In the genomic region with DNA sequence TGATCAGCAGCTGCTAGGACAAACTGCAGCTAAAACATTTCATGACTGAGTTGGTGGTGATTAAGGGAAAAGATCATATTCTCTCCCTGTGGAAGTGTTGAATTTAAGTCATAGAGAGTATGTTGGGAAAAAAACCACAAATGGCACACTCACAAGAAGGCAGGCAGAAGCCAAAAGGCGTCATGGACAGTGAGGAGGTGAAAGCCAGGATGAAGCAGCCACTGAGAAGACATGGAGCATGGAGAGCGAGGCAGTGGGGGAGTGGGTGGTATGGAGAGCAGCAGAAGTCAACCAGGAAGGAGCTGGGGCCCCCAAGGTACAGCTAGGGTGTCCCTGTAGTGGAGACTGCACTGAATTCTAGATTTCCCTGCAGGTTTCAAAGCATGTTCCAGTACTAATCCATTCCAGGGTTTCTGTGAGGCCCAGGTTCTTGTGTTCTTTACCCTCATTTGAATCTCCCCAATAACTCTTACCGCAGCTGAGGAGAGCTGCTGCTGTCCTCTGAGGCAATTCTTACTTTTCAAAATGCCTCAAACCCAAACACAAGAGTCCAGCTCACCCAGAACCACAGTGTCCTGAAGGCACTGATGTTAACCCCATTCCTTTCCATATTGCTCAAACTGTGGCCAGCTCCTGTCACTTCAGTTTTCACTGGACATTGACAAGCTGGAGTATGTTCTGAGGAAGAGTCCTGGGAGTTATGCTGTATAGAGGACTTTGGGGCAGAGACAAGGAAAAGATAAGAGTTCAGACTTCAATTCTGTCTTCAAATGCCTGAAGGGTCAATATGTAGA, we compare ENCODE assay signal across 8 cellular contexts.
DNase-seq lines count a peak whose midpoint lies in the region; ATAC-seq, FAIRE-seq and TF ChIP-seq lines count a peak whose summit lies in the region.

No MANE protein-coding gene starts in this region.

- H3K4me1 ChIP-seq in keratinocyte (ENCODE audit: control insufficient read depth, extremely low read depth, insufficient read depth, low read length), result peaks cover 10% of the 10 kb centered on the region
- H3K4me1 ChIP-seq in gastroesophageal sphincter, result no peaks in the 10 kb centered on the region

- H3K4me2 ChIP-seq in keratinocyte (ENCODE audit: control insufficient read depth, extremely low read depth, insufficient read depth, low read depth, low read length), result no peak overlapping the region

- 34 to 42% methylated on average over 3 of the region's 3 CpGs for WGBS in gastroesophageal sphincter (ENCODE audit: low coverage in 1 of 2), 2 donors

- no peaks in the 10 kb centered on the region for H3K9me3 ChIP-seq in keratinocyte (ENCODE audit: control insufficient read depth, low read depth, low read length)
- peaks cover 0 to 9% (median 0%) of the 10 kb centered on the region in 3 donors for H3K9me3 ChIP-seq in gastroesophageal sphincter

- no peak for ATAC-seq in gastroesophageal sphincter

- TF ChIP-seq POLR2A in gastroesophageal sphincter (IDR thresholded peaks at IDR 0.05), result no peak

- TF ChIP-seq EP300 in gastroesophageal sphincter (IDR thresholded peaks at IDR 0.05), result no peak

- TF ChIP-seq CTCF in keratinocyte (optimal IDR thresholded peaks at IDR 0.05 in 1 of 3, IDR thresholded peaks at IDR 0.05 in 1 of 3, conservative IDR thresholded peaks at IDR 0.05 in 1 of 3; ENCODE audit: extremely low read depth in 1 of 3, insufficient read depth in 2 of 3, low read length in 3 of 3) (no peak), gastroesophageal sphincter (IDR thresholded peaks at IDR 0.05) (no peak)

- peaks cover 4% of the 10 kb centered on the region for H3K27me3 ChIP-seq in keratinocyte (ENCODE audit: control insufficient read depth, extremely low read depth, insufficient read depth, low read length)
- peaks cover 30% of the 10 kb centered on the region for H3K27me3 ChIP-seq in gastroesophageal sphincter

- no peak overlapping the region for H3K27ac ChIP-seq in keratinocyte (ENCODE audit: control insufficient read depth, insufficient read depth, low read length)
- H3K27ac ChIP-seq in gastroesophageal sphincter, result no peak overlapping the region

- no peak overlapping the region for H3K9ac ChIP-seq in keratinocyte (ENCODE audit: control insufficient read depth, extremely low read depth, insufficient read depth, low read length)

- DNase-seq in GM18507 (ENCODE audit: extremely low spot score, insufficient read length, low read depth) (no peak), HCEC 1CT (peak; percentile 93), NCI-H187 (lab: John Stamatoyannopoulos, UW) (peak; percentile 43 to 84), keratinocyte (ENCODE audit: low read depth, low spot score) (no peak), Ammon's horn (ENCODE audit: low spot score) (no peak), NCI-H1105 (lab: John Stamatoyannopoulos, UW) (no peak)
- DNase-seq in stimulated activated naive CD4-positive, alpha-beta T cell treated with Interleukin-2 at 50 U/mL for 16 hours (lab: John Stamatoyannopoulos, UW), result no peak

- peak overlapping the region; percentile 43 for H2AFZ ChIP-seq in keratinocyte (ENCODE audit: control insufficient read depth, low read length)

- H3K79me2 ChIP-seq in keratinocyte (ENCODE audit: control insufficient read depth, insufficient read depth, low read length), result no peaks in the 10 kb centered on the region

- H3K9me1 ChIP-seq in keratinocyte (ENCODE audit: control insufficient read depth, extremely low read depth, insufficient read depth, low read length), result no peaks in the 10 kb centered on the region

- H3K36me3 ChIP-seq in keratinocyte (ENCODE audit: control insufficient read depth in 2 of 2, extremely low read depth in 1 of 2, insufficient read depth in 2 of 2, low read length in 2 of 2), result no peaks in the 10 kb centered on the region
- no peaks in the 10 kb centered on the region for H3K36me3 ChIP-seq in gastroesophageal sphincter

- H4K20me1 ChIP-seq in keratinocyte (ENCODE audit: control insufficient read depth, extremely low read depth, insufficient read depth, low read length), result no peaks in the 10 kb centered on the region

- dilution Hi-C loops in keratinocyte (cut with MboI; ENCODE audit: extremely low pct_ligation_motif_present, low sequenced_read_pairs), result no loop called here

- FAIRE-seq in GM18507 (lab: Jason Lieb, UNC), result peak; percentile 83
- FAIRE-seq in keratinocyte (lab: Jason Lieb, UNC), result peak; percentile 71

- H3K4me3 ChIP-seq in keratinocyte (ENCODE audit: control insufficient read depth in 2 of 3, extremely low read depth in 1 of 3, insufficient read depth in 2 of 3, low read depth in 1 of 3, low read length in 3 of 3), result no peak overlapping the region
- H3K4me3 ChIP-seq in gastroesophageal sphincter, result no peak overlapping the region

Comparison
In these comparisons a context has a peak if more than half of its experiments do, and no peak if none do; other contexts are left out.
1. DNase-seq: peak in HCEC 1CT (single experiment) and NCI-H187 (2 of 2); none in GM18507 (single experiment), keratinocyte (single experiment), Ammon's horn (single experiment), NCI-H1105 (single experiment) and stimulated activated naive CD4-positive, alpha-beta T cell treated with Interleukin-2 at 50 U/mL for 16 hours (single experiment).